Comparison of ENCODE assay signal across 8 cellular contexts in genomic region chr6:116111552-116112528, GRCh38. TPM values are rescaled to one million over a fixed set of nuclear protein-coding genes. Genes with fewer than 3 reads are reported as not detected.
DNase-seq lines count a peak whose midpoint lies in the region; ATAC-seq, FAIRE-seq and TF ChIP-seq lines count a peak whose summit lies in the region.

No MANE protein-coding gene starts in this region.

- POLR2A ChIA-PET in activated CD8-positive, alpha-beta T cell treated with anti-CD3 and anti-CD28 coated beads for 36 hours (lab: Charles Lee): interaction anchor here (0.8 kb wide), 1 partner anchor 11 kb away, joined by 3 read pairs; no protein-coding TSS in a partner anchor
- POLR2A ChIA-PET in HepG2 (lab: Yijun Ruan, JAX): interaction anchor here (0.8 to 4.0 kb wide), 2 partner anchors 11 to 51 kb away, joined by 4 to 21 read pairs; partner anchors contain the start of genes FRK and NT5DC1

- H3K4me2 ChIP-seq in HepG2 (ENCODE audit: low read depth, low read length): no peak overlapping the region

- no peak overlapping the region for H3K27ac ChIP-seq in HepG2 (ENCODE audit: extremely low read length, insufficient read depth, low read length)

- no peak overlapping the region for H3K4me3 Mint-ChIP-seq in natural killer cell
- H3K4me3 Mint-ChIP-seq in natural killer cell treated with Interleukin-12 subunit alpha and Interleukin-12 subunit beta and Interleukin-15 and Interleukin-18, amount 100 ng/mL, for 72 hours: no peak overlapping the region
- no peak overlapping the region for H3K4me3 Mint-ChIP-seq in activated CD8-positive, alpha-beta T cell treated with anti-CD3 and anti-CD28 coated beads for 36 hours
- no peak overlapping the region for H3K4me3 Mint-ChIP-seq in activated T-cell treated with anti-CD3 and anti-CD28 coated beads, Interleukin-2, amount 50 U/mL, for 4 hours

- H3K79me2 ChIP-seq in HepG2 (ENCODE audit: insufficient read depth, low read length): no peaks in the 10 kb centered on the region

- no peak for DNase-seq in natural killer cell
- no peak for DNase-seq in natural killer cell treated with Interleukin-12 subunit alpha and Interleukin-12 subunit beta and Interleukin-15 and Interleukin-18, amount 100 ng/mL, for 72 hours (ENCODE audit: low spot score)
- DNase-seq in activated CD8-positive, alpha-beta T cell treated with anti-CD3 and anti-CD28 coated beads for 36 hours: peak; percentile 69
- peak; percentile 60 for DNase-seq in HepG2 (ENCODE audit: low spot score)
- no peak for DNase-seq in NK-92 treated with Interleukin-12 subunit alpha and Interleukin-12 subunit beta, amount 100 ng/mL, for 24 hours (lab: John Stamatoyannopoulos, UW)
- no peak for DNase-seq in activated T-cell treated with anti-CD3 and anti-CD28 coated beads, Interleukin-2, amount 50 U/mL, for 4 hours

- TF ChIP-seq CTCF in natural killer cell (IDR thresholded peaks at IDR 0.05) (peak; percentile 40), LNCAP (IDR thresholded peaks at IDR 0.05) (peak; percentile 56; the same call in 1 of the 2 replicates), HepG2 (CRISPR knock-in tag; IDR thresholded peaks at IDR 0.05) (peak; percentile 76)
- peak; percentile 57 for TF ChIP-seq CTCF in activated CD8-positive, alpha-beta T cell treated with anti-CD3 and anti-CD28 coated beads for 36 hours (IDR thresholded peaks at IDR 0.05)

- H3K36me3 Mint-ChIP-seq in natural killer cell: peaks cover 29% of the 10 kb centered on the region
- peaks cover 23% of the 10 kb centered on the region for H3K36me3 Mint-ChIP-seq in natural killer cell treated with Interleukin-12 subunit alpha and Interleukin-12 subunit beta and Interleukin-15 and Interleukin-18, amount 100 ng/mL, for 72 hours
- peaks cover 31% of the 10 kb centered on the region for H3K36me3 Mint-ChIP-seq in activated CD8-positive, alpha-beta T cell treated with anti-CD3 and anti-CD28 coated beads for 36 hours (ENCODE audit: low read depth)
- peaks cover 57% of the 10 kb centered on the region for H3K36me3 Mint-ChIP-seq in activated T-cell treated with anti-CD3 and anti-CD28 coated beads, Interleukin-2, amount 50 U/mL, for 4 hours (ENCODE audit: insufficient read depth)

- H2AFZ ChIP-seq in HepG2 (ENCODE audit: low read length): no peak overlapping the region

- no peak for TF ChIP-seq EP300 in HepG2 (IDR thresholded peaks at IDR 0.05; ENCODE audit: low read depth in 2 of 2, low read length in 2 of 2)
- no peak for TF ChIP-seq EP300 in HepG2 (CRISPR knock-in tag; IDR thresholded peaks at IDR 0.05; ENCODE audit: borderline replicate concordance)

- BruUV-seq in HepG2 (replicated peaks; lab: Mats Ljungman, UMichigan): no TSS peak

- peaks cover 16 to 61% of the 10 kb centered on the region in 2 experiments for H3K36me3 ChIP-seq in HepG2 (replicated peaks in 1 of 2; ENCODE audit: control insufficient read depth in 1 of 2, insufficient read depth in 2 of 2, low read length in 2 of 2)

- no peak overlapping the region for H3K27ac Mint-ChIP-seq in natural killer cell
- peak overlapping the region in 1 of 2 donors; percentile 17 for H3K27ac Mint-ChIP-seq in natural killer cell treated with Interleukin-12 subunit alpha and Interleukin-12 subunit beta and Interleukin-15 and Interleukin-18, amount 100 ng/mL, for 72 hours
- no peak overlapping the region for H3K27ac Mint-ChIP-seq in activated CD8-positive, alpha-beta T cell treated with anti-CD3 and anti-CD28 coated beads for 36 hours

- peak; percentile 21 for FAIRE-seq in HepG2 (lab: Jason Lieb, UNC)

- no peaks in the 10 kb centered on the region for H4K20me1 ChIP-seq in HepG2 (ENCODE audit: insufficient read depth, low read length)

- no peaks in the 10 kb centered on the region for H3K9me3 Mint-ChIP-seq in natural killer cell
- H3K9me3 Mint-ChIP-seq in natural killer cell treated with Interleukin-12 subunit alpha and Interleukin-12 subunit beta and Interleukin-15 and Interleukin-18, amount 100 ng/mL, for 72 hours: no peaks in the 10 kb centered on the region
- no peaks in the 10 kb centered on the region for H3K9me3 Mint-ChIP-seq in activated CD8-positive, alpha-beta T cell treated with anti-CD3 and anti-CD28 coated beads for 36 hours
- H3K9me3 Mint-ChIP-seq in activated T-cell treated with anti-CD3 and anti-CD28 coated beads, Interleukin-2, amount 50 U/mL, for 4 hours: no peaks in the 10 kb centered on the region

- no peaks in the 10 kb centered on the region for H3K9me3 ChIP-seq in HepG2 (ENCODE audit: low read length)

- H3K27me3 Mint-ChIP-seq in natural killer cell (ENCODE audit: low read depth in 2 of 2): no peaks in the 10 kb centered on the region
- H3K27me3 Mint-ChIP-seq in natural killer cell treated with Interleukin-12 subunit alpha and Interleukin-12 subunit beta and Interleukin-15 and Interleukin-18, amount 100 ng/mL, for 72 hours: no peaks in the 10 kb centered on the region
- H3K27me3 Mint-ChIP-seq in activated CD8-positive, alpha-beta T cell treated with anti-CD3 and anti-CD28 coated beads for 36 hours: no peaks in the 10 kb centered on the region
- H3K27me3 Mint-ChIP-seq in activated T-cell treated with anti-CD3 and anti-CD28 coated beads, Interleukin-2, amount 50 U/mL, for 4 hours (ENCODE audit: low read depth): no peaks in the 10 kb centered on the region

- no peak overlapping the region for H3K4me3 ChIP-seq in HepG2 (replicated peaks in 1 of 3; ENCODE audit: insufficient read depth in 1 of 3, low read depth in 2 of 3, low read length in 3 of 3)

- ATAC-seq in natural killer cell (peak in 2 of 3 donors; percentile 52 to 60), GM21786 (IDR thresholded peaks at IDR 0.05; ENCODE audit: unreplicated experiment) (peak; percentile 90), HepG2 (peak; percentile 94)
- ATAC-seq in natural killer cell treated with Interleukin-12 subunit alpha and Interleukin-12 subunit beta and Interleukin-15 and Interleukin-18, amount 100 ng/mL, for 72 hours: no peak
- peak; percentile 66 for ATAC-seq in activated CD8-positive, alpha-beta T cell treated with anti-CD3 and anti-CD28 coated beads for 36 hours
- ATAC-seq in activated T-cell treated with anti-CD3 and anti-CD28 coated beads, Interleukin-2, amount 50 U/mL, for 4 hours: no peak

- no peaks in the 10 kb centered on the region for H3K27me3 ChIP-seq in HepG2 (ENCODE audit: control insufficient read depth in 1 of 2, insufficient read depth in 2 of 2, low read length in 2 of 2)

- no peak for TF ChIP-seq RAD21 in HepG2 (CRISPR knock-in tag; IDR thresholded peaks at IDR 0.05)

- in situ Hi-C loops in HepG2 (cut with HindIII; ENCODE audit: extremely low pct_ligation_motif_present, low pct_unique_long_range_greater_than_20kb): no loop called here

- no peak overlapping the region for H3K9ac ChIP-seq in HepG2 (ENCODE audit: insufficient read depth, low read depth, low read length)

- peaks cover 8% of the 10 kb centered on the region for H3K4me1 ChIP-seq in HepG2 (ENCODE audit: insufficient read depth, low read length)

- TF ChIP-seq POLR2A in HepG2 (IDR thresholded peaks at IDR 0.05; ENCODE audit: insufficient read depth in 1 of 2, low read depth in 2 of 2, low read length in 2 of 2): no peak

- no peaks in the 10 kb centered on the region for H3K4me1 Mint-ChIP-seq in natural killer cell
- no peaks in the 10 kb centered on the region for H3K4me1 Mint-ChIP-seq in natural killer cell treated with Interleukin-12 subunit alpha and Interleukin-12 subunit beta and Interleukin-15 and Interleukin-18, amount 100 ng/mL, for 72 hours (ENCODE audit: low read depth in 2 of 2)
- H3K4me1 Mint-ChIP-seq in activated CD8-positive, alpha-beta T cell treated with anti-CD3 and anti-CD28 coated beads for 36 hours (ENCODE audit: low read depth): no peaks in the 10 kb centered on the region
- no peaks in the 10 kb centered on the region for H3K4me1 Mint-ChIP-seq in activated T-cell treated with anti-CD3 and anti-CD28 coated beads, Interleukin-2, amount 50 U/mL, for 4 hours (ENCODE audit: low read depth)

- CTCF ChIA-PET in activated CD8-positive, alpha-beta T cell treated with anti-CD3 and anti-CD28 coated beads for 36 hours (lab: Charles Lee): interaction anchor here (0.6 to 3.1 kb wide), 20 partner anchors 8 to 135 kb away, joined by 3 to 33 read pairs (median 4); partner anchors contain the start of genes COL10A1 and NT5DC1
- CTCF ChIA-PET in HepG2 (lab: Yijun Ruan, JAX; ENCODE audit: low intra/inter-chr PET ratio, low total read pairs): interaction anchor here (1.1 to 1.4 kb wide), 3 partner anchors 10 to 101 kb away, joined by 3 to 4 read pairs (median 4); no protein-coding TSS in a partner anchor

- intact Hi-C loops in natural killer cell (cut with micrococcal nuclease) (no loop called here), HepG2 (cut with micrococcal nuclease; ENCODE audit: unreplicated experiment) (loop anchor here (10.0 kb wide), 1 partner anchor 103 kb away; no protein-coding TSS in a partner anchor)
- intact Hi-C loops in activated CD8-positive, alpha-beta T cell treated with anti-CD3 and anti-CD28 coated beads for 36 hours (cut with micrococcal nuclease): no loop called here

- WGBS in HepG2 (ENCODE audit: low lambda C conversion rate): 67% methylated on average over 5 of the region's 5 CpGs

RNA-seq across cellular contexts. Expression of gene NT5DC1, which starts 11.2 kb away (rescaled TPM):
- 10 to 100 TPM; 19.1 to 29.4 (median 20.5) TPM for total RNA-seq in natural killer cell
- total RNA-seq in natural killer cell treated with Interleukin-12 subunit alpha and Interleukin-12 subunit beta and Interleukin-15 and Interleukin-18, amount 100 ng/mL, for 72 hours: 10 to 100 TPM; 28.4 to 33.9 TPM
- 10 to 100 TPM; 47.8 to 53.3 TPM for total RNA-seq in activated CD8-positive, alpha-beta T cell treated with anti-CD3 and anti-CD28 coated beads for 36 hours
- total RNA-seq in HepG2 (2016; rRNA removed; fragmentation: Illumina TruSeq; extraction: Trizol): 56.1 and 90.6 TPM in 2 replicates
- total RNA-seq in HepG2 (2016; cell fraction: cytosol; rRNA removed; fragmentation: Illumina TruSeq; extraction: Trizol; ENCODE audit: low read depth): 7.3 and 12.5 TPM in 2 replicates
- total RNA-seq in HepG2 (2016; cell fraction: insoluble cytoplasmic fraction; rRNA removed; fragmentation: Illumina TruSeq; extraction: Trizol): 54.8 and 88.2 TPM in 2 replicates
- 25.6 and 27.4 TPM in 2 replicates for total RNA-seq in HepG2 (2016; cell fraction: membrane; rRNA removed; fragmentation: Illumina TruSeq; extraction: Trizol)
- 46.5 and 53.8 TPM in 2 replicates for total RNA-seq in HepG2 (2016; cell fraction: nucleus; rRNA removed; fragmentation: Illumina TruSeq; extraction: Trizol)
- polyA plus RNA-seq in HepG2 (2011; rRNA removed): 22.1 and 27.0 TPM in 2 replicates
- 22.4 and 23.3 TPM in 2 replicates for polyA plus RNA-seq in HepG2 (2011; cell fraction: cytosol; rRNA removed)
- polyA plus RNA-seq in HepG2 (2011; cell fraction: nucleus; rRNA removed): 10.3 and 13.1 TPM in 2 replicates
- polyA plus RNA-seq in HepG2 (2012): 28.1 and 28.8 TPM in 2 replicates
- polyA plus RNA-seq in HepG2 (2016; cell fraction: cytosol; fragmentation: Illumina TruSeq; extraction: Trizol; ENCODE audit: low read depth): 12.1 and 12.5 TPM in 2 replicates
- 81.9 and 84.6 TPM in 2 replicates for polyA plus RNA-seq in HepG2 (2016; cell fraction: insoluble cytoplasmic fraction; fragmentation: Illumina TruSeq; extraction: Trizol; ENCODE audit: low read depth)
- polyA plus RNA-seq in HepG2 (2016; cell fraction: membrane; fragmentation: Illumina TruSeq; extraction: Trizol; ENCODE audit: low read depth): 21.3 and 21.5 TPM in 2 replicates
- 34.4 and 35.2 TPM in 2 replicates for polyA plus RNA-seq in HepG2 (2016; cell fraction: nucleus; fragmentation: Illumina TruSeq; extraction: Trizol; ENCODE audit: insufficient read depth, low read depth)
- polyA minus RNA-seq in HepG2 (2011; rRNA and poly(A)+ RNA removed; ENCODE audit: low replicate concordance): 22.3 and 35.3 TPM in 2 replicates
- 38.6 and 39.5 TPM in 2 replicates for polyA minus RNA-seq in HepG2 (2011; cell fraction: cytosol; rRNA and poly(A)+ RNA removed)
- polyA minus RNA-seq in HepG2 (2011; cell fraction: nucleus; rRNA and poly(A)+ RNA removed): 40.2 and 44.4 TPM in 2 replicates
- total RNA-seq in activated T-cell treated with anti-CD3 and anti-CD28 coated beads, Interleukin-2, amount 50 U/mL, for 4 hours: 10 to 100 TPM; 32.5 to 39.7 (median 33.8) TPM

RNA-seq across cellular contexts. Expression of gene COL10A1, which starts 14.1 kb away (rescaled TPM):
- total RNA-seq in natural killer cell (not detected), HepG2 (2016; rRNA removed; fragmentation: Illumina TruSeq; extraction: Trizol) (not detected in 2 replicates)
- total RNA-seq in natural killer cell treated with Interleukin-12 subunit alpha and Interleukin-12 subunit beta and Interleukin-15 and Interleukin-18, amount 100 ng/mL, for 72 hours: not detected
- total RNA-seq in activated CD8-positive, alpha-beta T cell treated with anti-CD3 and anti-CD28 coated beads for 36 hours: not detected
- not detected in 2 replicates for total RNA-seq in HepG2 (2016; cell fraction: cytosol; rRNA removed; fragmentation: Illumina TruSeq; extraction: Trizol; ENCODE audit: low read depth)
- total RNA-seq in HepG2 (2016; cell fraction: insoluble cytoplasmic fraction; rRNA removed; fragmentation: Illumina TruSeq; extraction: Trizol): 0.04 TPM in 1 of 2 replicates, not detected in the other
- total RNA-seq in HepG2 (2016; cell fraction: membrane; rRNA removed; fragmentation: Illumina TruSeq; extraction: Trizol): not detected in 2 replicates
- not detected in 2 replicates for total RNA-seq in HepG2 (2016; cell fraction: nucleus; rRNA removed; fragmentation: Illumina TruSeq; extraction: Trizol)
- 0.07 TPM in 2 replicates for polyA plus RNA-seq in HepG2 (2011; rRNA removed)
- 0.03 and 0.05 TPM in 2 replicates for polyA plus RNA-seq in HepG2 (2011; cell fraction: cytosol; rRNA removed)
- not detected in 2 replicates for polyA plus RNA-seq in HepG2 (2011; cell fraction: nucleus; rRNA removed)
- polyA plus RNA-seq in HepG2 (2012): 0.07 and 0.12 TPM in 2 replicates
- polyA plus RNA-seq in HepG2 (2016; cell fraction: cytosol; fragmentation: Illumina TruSeq; extraction: Trizol; ENCODE audit: low read depth): not detected in 2 replicates
- not detected in 2 replicates for polyA plus RNA-seq in HepG2 (2016; cell fraction: insoluble cytoplasmic fraction; fragmentation: Illumina TruSeq; extraction: Trizol; ENCODE audit: low read depth)
- polyA plus RNA-seq in HepG2 (2016; cell fraction: membrane; fragmentation: Illumina TruSeq; extraction: Trizol; ENCODE audit: low read depth): not detected in 2 replicates
- polyA plus RNA-seq in HepG2 (2016; cell fraction: nucleus; fragmentation: Illumina TruSeq; extraction: Trizol; ENCODE audit: insufficient read depth, low read depth): not detected in 2 replicates
- 0.30 TPM in 1 of 2 replicates, not detected in the other for polyA minus RNA-seq in HepG2 (2011; rRNA and poly(A)+ RNA removed; ENCODE audit: low replicate concordance)
- not detected in 2 replicates for polyA minus RNA-seq in HepG2 (2011; cell fraction: cytosol; rRNA and poly(A)+ RNA removed)
- polyA minus RNA-seq in HepG2 (2011; cell fraction: nucleus; rRNA and poly(A)+ RNA removed): 0.13 TPM in 1 of 2 replicates, not detected in the other
- not detected for total RNA-seq in activated T-cell treated with anti-CD3 and anti-CD28 coated beads, Interleukin-2, amount 50 U/mL, for 4 hours

RNA-seq across cellular contexts. Expression of gene FRK, which starts 51.1 kb away (rescaled TPM):
- total RNA-seq in natural killer cell: not detected
- total RNA-seq in natural killer cell treated with Interleukin-12 subunit alpha and Interleukin-12 subunit beta and Interleukin-15 and Interleukin-18, amount 100 ng/mL, for 72 hours: under 1 TPM in 1 of 2 donors, not detected in 1; 0.02 TPM
- total RNA-seq in activated CD8-positive, alpha-beta T cell treated with anti-CD3 and anti-CD28 coated beads for 36 hours: under 1 TPM; 0.04 to 0.07 TPM
- 2.9 and 4.5 TPM in 2 replicates for total RNA-seq in HepG2 (2016; rRNA removed; fragmentation: Illumina TruSeq; extraction: Trizol)
- total RNA-seq in HepG2 (2016; cell fraction: cytosol; rRNA removed; fragmentation: Illumina TruSeq; extraction: Trizol; ENCODE audit: low read depth): 0.51 and 0.62 TPM in 2 replicates
- 2.9 and 4.1 TPM in 2 replicates for total RNA-seq in HepG2 (2016; cell fraction: insoluble cytoplasmic fraction; rRNA removed; fragmentation: Illumina TruSeq; extraction: Trizol)
- total RNA-seq in HepG2 (2016; cell fraction: membrane; rRNA removed; fragmentation: Illumina TruSeq; extraction: Trizol): 0.86 and 0.93 TPM in 2 replicates
- total RNA-seq in HepG2 (2016; cell fraction: nucleus; rRNA removed; fragmentation: Illumina TruSeq; extraction: Trizol): 6.1 and 6.5 TPM in 2 replicates
- 1.3 and 1.5 TPM in 2 replicates for polyA plus RNA-seq in HepG2 (2011; rRNA removed)
- 0.56 and 1.2 TPM in 2 replicates for polyA plus RNA-seq in HepG2 (2011; cell fraction: cytosol; rRNA removed)
- 1.7 and 2.6 TPM in 2 replicates for polyA plus RNA-seq in HepG2 (2011; cell fraction: nucleus; rRNA removed)
- polyA plus RNA-seq in HepG2 (2012): 0.65 and 0.80 TPM in 2 replicates
- 0.08 and 0.10 TPM in 2 replicates for polyA plus RNA-seq in HepG2 (2016; cell fraction: cytosol; fragmentation: Illumina TruSeq; extraction: Trizol; ENCODE audit: low read depth)
- 1.7 and 1.9 TPM in 2 replicates for polyA plus RNA-seq in HepG2 (2016; cell fraction: insoluble cytoplasmic fraction; fragmentation: Illumina TruSeq; extraction: Trizol; ENCODE audit: low read depth)
- polyA plus RNA-seq in HepG2 (2016; cell fraction: membrane; fragmentation: Illumina TruSeq; extraction: Trizol; ENCODE audit: low read depth): 0.18 and 0.27 TPM in 2 replicates
- 2.1 and 2.6 TPM in 2 replicates for polyA plus RNA-seq in HepG2 (2016; cell fraction: nucleus; fragmentation: Illumina TruSeq; extraction: Trizol; ENCODE audit: insufficient read depth, low read depth)
- polyA minus RNA-seq in HepG2 (2011; rRNA and poly(A)+ RNA removed; ENCODE audit: low replicate concordance): 5.6 and 8.1 TPM in 2 replicates
- polyA minus RNA-seq in HepG2 (2011; cell fraction: cytosol; rRNA and poly(A)+ RNA removed): 2.5 and 3.6 TPM in 2 replicates
- 16.5 and 22.3 TPM in 2 replicates for polyA minus RNA-seq in HepG2 (2011; cell fraction: nucleus; rRNA and poly(A)+ RNA removed)
- under 1 TPM; 0.03 to 0.05 (median 0.03) TPM for total RNA-seq in activated T-cell treated with anti-CD3 and anti-CD28 coated beads, Interleukin-2, amount 50 U/mL, for 4 hours

Comparison
In these comparisons a context has a peak if more than half of its experiments do, and no peak if none do; other contexts are left out.
1. ATAC-seq: peak in natural killer cell (2 of 3), GM21786 (single experiment), activated CD8-positive, alpha-beta T cell treated with anti-CD3 and anti-CD28 coated beads for 36 hours (single experiment) and HepG2 (single experiment); none in natural killer cell treated with Interleukin-12 subunit alpha and Interleukin-12 subunit beta and Interleukin-15 and Interleukin-18, amount 100 ng/mL, for 72 hours (0 of 2) and activated T-cell treated with anti-CD3 and anti-CD28 coated beads, Interleukin-2, amount 50 U/mL, for 4 hours (0 of 2).
2. DNase-seq: peak in activated CD8-positive, alpha-beta T cell treated with anti-CD3 and anti-CD28 coated beads for 36 hours (single experiment) and HepG2 (single experiment); none in natural killer cell (single experiment), natural killer cell treated with Interleukin-12 subunit alpha and Interleukin-12 subunit beta and Interleukin-15 and Interleukin-18, amount 100 ng/mL, for 72 hours (single experiment), NK-92 treated with Interleukin-12 subunit alpha and Interleukin-12 subunit beta, amount 100 ng/mL, for 24 hours (single experiment) and activated T-cell treated with anti-CD3 and anti-CD28 coated beads, Interleukin-2, amount 50 U/mL, for 4 hours (single experiment).
3. Peak in every context shown above with its lines, with median percentiles within 50 percentile points of each other: CTCF ChIP-seq.